In the genomic region with DNA sequence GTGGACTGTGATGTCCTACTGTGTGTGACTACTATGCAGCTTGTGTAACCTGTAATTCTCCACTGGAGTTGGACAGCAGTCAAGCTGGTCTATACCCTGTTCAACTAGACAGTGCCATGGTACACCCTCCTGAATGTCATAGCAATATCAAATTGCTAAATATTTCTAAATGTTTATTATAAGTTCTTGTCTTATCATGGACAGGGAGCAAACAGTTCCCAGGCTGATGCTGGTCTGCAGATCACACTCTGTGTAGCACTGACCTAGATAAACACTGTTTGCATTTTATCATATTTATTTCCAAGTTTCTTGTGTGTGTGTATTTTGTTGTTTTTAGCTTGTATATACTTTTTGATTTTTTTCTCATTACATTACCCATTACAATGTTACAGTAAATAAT, we compare ENCODE assay signal across 16 cellular contexts. TPM values are rescaled to one million over a fixed set of nuclear protein-coding genes. Genes with fewer than 3 reads are reported as not detected.
"Had no signal": no experiment of that assay in that cellular context is flagged by ENCODE, and none has a peak within 500 bp of the region (broad histone marks: within the 10 kb centered on the region; RNA-seq: fewer than 3 reads in every experiment).

No MANE protein-coding gene starts in this region.

- H3K27me3 Mint-ChIP-seq: central memory CD8-positive, alpha-beta T cell had no signal

- H3K27ac ChIP-seq: upper lobe of right lung, VCaP had no signal

- H3K4me1 Mint-ChIP-seq: activated CD8-positive, alpha-beta memory T cell treated with anti-CD3 and anti-CD28 coated beads, Interleukin-2, amount 10 ng/mL, durations not matched to agents 7 days and 5 days; central memory CD8-positive, alpha-beta T cell had no signal

- H3K36me3 Mint-ChIP-seq: activated CD8-positive, alpha-beta memory T cell treated with anti-CD3 and anti-CD28 coated beads, Interleukin-2, amount 10 ng/mL, durations not matched to agents 7 days and 5 days had no signal

- H3K9me3 ChIP-seq: adrenal gland, gastrocnemius medialis, psoas muscle, upper lobe of right lung had no signal

- ATAC-seq: activated CD8-positive, alpha-beta memory T cell treated with anti-CD3 and anti-CD28 coated beads, Interleukin-2, amount 10 ng/mL, durations not matched to agents 7 days and 5 days; gastrocnemius medialis; psoas muscle; upper lobe of right lung had no signal

- H3K36me3 ChIP-seq: adrenal gland, gastrocnemius medialis, upper lobe of right lung had no signal

- H3K27ac Mint-ChIP-seq: activated CD8-positive, alpha-beta memory T cell treated with anti-CD3 and anti-CD28 coated beads, Interleukin-2, amount 10 ng/mL, durations not matched to agents 7 days and 5 days had no signal

- H3K4me3 Mint-ChIP-seq: activated CD8-positive, alpha-beta memory T cell treated with anti-CD3 and anti-CD28 coated beads, Interleukin-2, amount 10 ng/mL, durations not matched to agents 7 days and 5 days; central memory CD8-positive, alpha-beta T cell had no signal

- DNase-seq: activated CD4-positive, alpha-beta T cell treated with anti-CD3 and anti-CD28 coated beads for 1 hour; activated CD4-positive, alpha-beta T cell treated with anti-CD3 and anti-CD28 coated beads, Interleukin-2, amount 50 U/mL, for 4 hours; activated CD8-positive, alpha-beta memory T cell treated with anti-CD3 and anti-CD28 coated beads, Interleukin-2, amount 10 ng/mL, durations not matched to agents 7 days and 5 days; activated naive CD4-positive, alpha-beta T cell treated with anti-CD3 and anti-CD28 coated beads, Interleukin-2, amount 50 U/mL, for 16 hours; activated T-cell treated with anti-CD3 and anti-CD28 coated beads, Interleukin-2, amount 50 U/mL, for 1 hour; adrenal gland; effector memory CD4-positive, alpha-beta T cell; gastrocnemius medialis; mesendoderm; psoas muscle; SHP77; stimulated activated CD4-positive, alpha-beta T cell treated with anti-CD3 and anti-CD28 coated beads, Interleukin-2, amount 100 ng/mL, for 48 hours; stimulated activated naive CD4-positive, alpha-beta T cell; upper lobe of right lung had no signal

- H3K4me3 ChIP-seq: adrenal gland, gastrocnemius medialis, psoas muscle, upper lobe of right lung had no signal

- H3K9me3 Mint-ChIP-seq: central memory CD8-positive, alpha-beta T cell had no signal

- H3K27me3 ChIP-seq: adrenal gland, gastrocnemius medialis, upper lobe of right lung had no signal

RNA-seq across cellular contexts. Expression of a gene that starts 22.0 kb away (rescaled TPM):
- total RNA-seq: activated CD8-positive, alpha-beta memory T cell treated with anti-CD3 and anti-CD28 coated beads, Interleukin-2, amount 10 ng/mL, durations not matched to agents 7 days and 5 days had no signal
